7 cellular contexts compared by ENCODE assay signal in genomic region chr1:16248603-16249534, GRCh38.
A peak's percentile ranks its signal among the peaks of the same experiment; 100 is the strongest.
DNase-seq lines count a peak whose midpoint lies in the region; ATAC-seq and TF ChIP-seq lines count a peak whose summit lies in the region.

No MANE protein-coding gene starts in this region.

- no peaks in the 10 kb centered on the region for H3K9me3 Mint-ChIP-seq in effector memory CD8-positive, alpha-beta T cell

- H3K27ac ChIP-seq in mucosa of rectum (ENCODE audit: low read depth in 2 of 2, low read length in 2 of 2), result peak overlapping the region; percentile 43 to 63

- no peak overlapping the region for H3K9ac ChIP-seq in mucosa of rectum (ENCODE audit: low read depth in 1 of 2, low read length in 2 of 2)

- peak overlapping the region; percentile 42 to 72 for H3K27ac Mint-ChIP-seq in effector memory CD8-positive, alpha-beta T cell

- no peak for TF ChIP-seq CTCF in GM12865 (IDR thresholded peaks at IDR 0.05; ENCODE audit: insufficient read depth, low read depth, low read length, missing control alignments)

- DNase-seq in GM12865 (ENCODE audit: low read depth), result peak; percentile 69
- DNase-seq in Kasumi-1 (lab: John Stamatoyannopoulos, UW), result peak; percentile 43 to 46
- DNase-seq in RKO (ENCODE audit: low spot score), result peak; percentile 23
- no peak for DNase-seq in effector memory CD8-positive, alpha-beta T cell
- DNase-seq in activated CD4-positive, alpha-beta T cell treated with anti-CD3 and anti-CD28 coated beads, Interleukin-2, amount 50 U/mL, for 4 hours, result no peak

- H3K4me3 ChIP-seq in GM12865 (ENCODE audit: low read depth, low read length) (no peak overlapping the region), mucosa of rectum (ENCODE audit: low read length in 2 of 2) (no peak overlapping the region)

- peaks cover 39% of the 10 kb centered on the region for H3K36me3 Mint-ChIP-seq in effector memory CD8-positive, alpha-beta T cell (ENCODE audit: insufficient read depth)

- ATAC-seq in effector memory CD8-positive, alpha-beta T cell (replicated peaks), result peak; percentile 32
- no peak for ATAC-seq in HG02970 (IDR thresholded peaks at IDR 0.05; ENCODE audit: low FRiP score, unreplicated experiment)

- peaks cover 0 to 7% of the 10 kb centered on the region in 2 donors for H3K4me1 Mint-ChIP-seq in effector memory CD8-positive, alpha-beta T cell (ENCODE audit: low read depth in 2 of 2)

- H3K27me3 Mint-ChIP-seq in effector memory CD8-positive, alpha-beta T cell, result no peaks in the 10 kb centered on the region

- no peaks in the 10 kb centered on the region for H3K9me3 ChIP-seq in mucosa of rectum (ENCODE audit: control insufficient read depth in 2 of 2, low read length in 2 of 2)

- peaks cover 23 to 35% of the 10 kb centered on the region in 2 donors for H3K36me3 ChIP-seq in mucosa of rectum (ENCODE audit: control insufficient read depth in 2 of 2, insufficient read depth in 2 of 2, low read length in 2 of 2)

- no peak overlapping the region for H3K4me3 Mint-ChIP-seq in effector memory CD8-positive, alpha-beta T cell

- peaks cover 9 to 12% of the 10 kb centered on the region in 2 donors for H3K4me1 ChIP-seq in mucosa of rectum (ENCODE audit: control insufficient read depth in 2 of 2, insufficient read depth in 2 of 2, low read length in 2 of 2)

- H3K27me3 ChIP-seq in mucosa of rectum (ENCODE audit: control insufficient read depth in 2 of 2, insufficient read depth in 2 of 2, low read length in 2 of 2), result no peaks in the 10 kb centered on the region

Comparison
In these comparisons a context has a peak if more than half of its experiments do, and no peak if none do; other contexts are left out.
1. DNase-seq: peak in GM12865 (single experiment), Kasumi-1 (2 of 2) and RKO (single experiment); none in effector memory CD8-positive, alpha-beta T cell (0 of 3) and activated CD4-positive, alpha-beta T cell treated with anti-CD3 and anti-CD28 coated beads, Interleukin-2, amount 50 U/mL, for 4 hours (0 of 2).